Comparison of ENCODE assay signal across 8 cellular contexts in genomic region chr19:55385749-55386514, GRCh38. TPM values are rescaled to one million over a fixed set of nuclear protein-coding genes. Genes with fewer than 3 reads are reported as not detected.
A peak's percentile ranks its signal among the peaks of the same experiment; 100 is the strongest.
DNase-seq lines count a peak whose midpoint lies in the region; ATAC-seq and TF ChIP-seq lines count a peak whose summit lies in the region.

Gene RPL28 (plus strand): TSS chr19:55385932. CDS start chr19:55386358, 426 bp downstream.

- in situ Hi-C loops in KBM-7 (cut with MboI; ENCODE audit: low pct_unique_long_range_greater_than_20kb, low sequenced_read_pairs), result no loop called here

- no peaks in the 10 kb centered on the region for H3K27me3 ChIP-seq in fibroblast of lung (ENCODE audit: control insufficient read depth, insufficient read depth, low read length)
- H3K27me3 ChIP-seq in naive thymus-derived CD4-positive, alpha-beta T cell (ENCODE audit: control insufficient read depth in 2 of 2, insufficient read depth in 2 of 2, low read length in 2 of 2), result no peaks in the 10 kb centered on the region

- H3K9me3 Mint-ChIP-seq in naive thymus-derived CD4-positive, alpha-beta T cell, result peaks cover 0 to 8% (median 0%) of the 10 kb centered on the region in 11 donors

- CTCF ChIA-PET in naive thymus-derived CD4-positive, alpha-beta T cell (lab: Charles Lee), result no interaction called here

- TF ChIP-seq CTCF in fibroblast of lung (conservative IDR thresholded peaks at IDR 0.05 in 1 of 2, IDR thresholded peaks at IDR 0.05 in 1 of 2; ENCODE audit: low read depth in 1 of 2, low read length in 2 of 2), result no peak

- peaks cover 41 to 79% (median 70%) of the 10 kb centered on the region in 7 donors for H3K4me1 Mint-ChIP-seq in naive thymus-derived CD4-positive, alpha-beta T cell

- POLR2A ChIA-PET in naive thymus-derived CD4-positive, alpha-beta T cell (lab: Charles Lee), result interaction anchor here (0.6 to 7.3 kb wide), 9 partner anchors 13 to 1197 kb away, joined by 3 to 82 read pairs (median 6); partner anchors contain the start of genes HSPBP1, MBOAT7, UBE2S and ZNF628

- peak within 1 kb of the TSS; percentile 50 to 98 (median 88) for H3K4me3 ChIP-seq in fibroblast of lung (replicated peaks in 1 of 4; ENCODE audit: control extremely low read depth in 1 of 4, insufficient read depth in 1 of 4, low read depth in 3 of 4, low read length in 4 of 4)
- peak within 1 kb of the TSS; percentile 92 for H3K4me3 ChIP-seq in naive thymus-derived CD4-positive, alpha-beta T cell (ENCODE audit: low read length)

- H3K36me3 Mint-ChIP-seq in naive thymus-derived CD4-positive, alpha-beta T cell, result peaks cover 7 to 52% (median 19%) of the 10 kb centered on the region in 5 donors

- peak; percentile 71 for ATAC-seq in GM21619 (IDR thresholded peaks at IDR 0.05; ENCODE audit: unreplicated experiment)
- peak; percentile 89 for ATAC-seq in naive thymus-derived CD4-positive, alpha-beta T cell

- intact Hi-C loops in naive thymus-derived CD4-positive, alpha-beta T cell (cut with micrococcal nuclease), result loop anchor here (1.0 to 10.0 kb wide), 20 partner anchors 22 to 1519 kb away; partner anchors contain the start of genes HSPBP1 (in 2 of the 2), KMT5C (in 2 of the 2), PPP1R12C (in 2 of the 2) and PPP6R1 (in 2 of the 2)

- H3K27ac Mint-ChIP-seq in naive thymus-derived CD4-positive, alpha-beta T cell, result peak within 1 kb of the TSS; percentile 91 to 100 (median 99)

- H3K9ac ChIP-seq in fibroblast of lung (ENCODE audit: insufficient read depth, low read length), result peak within 1 kb of the TSS; percentile 75

- peak within 1 kb of the TSS; percentile 81 for H2AFZ ChIP-seq in fibroblast of lung (ENCODE audit: low read length)

- peaks cover 3% of the 10 kb centered on the region for H4K20me1 ChIP-seq in fibroblast of lung (ENCODE audit: control insufficient read depth, extremely low read depth, insufficient read depth, low read length)

- peak within 1 kb of the TSS; percentile 94 to 100 (median 100) for H3K4me3 Mint-ChIP-seq in naive thymus-derived CD4-positive, alpha-beta T cell

- peak within 1 kb of the TSS; percentile 94 for H3K4me2 ChIP-seq in fibroblast of lung (ENCODE audit: extremely low read depth, insufficient read depth, low read length)

- peak; percentile 99 for DNase-seq in DMS53 (lab: John Stamatoyannopoulos, UW)
- peak; percentile 99 for DNase-seq in KBM-7
- peak; percentile 99 for DNase-seq in RPMI8226
- peak; percentile 95 to 96 for DNase-seq in activated T-helper 1 cell treated with anti-CD3 and anti-CD28 coated beads, Interleukin-2, amount 50 U/mL, for 16 hours (ENCODE audit: low read depth in 1 of 2, low spot score in 1 of 2)
- peak; percentile 94 to 98 for DNase-seq in fibroblast of lung (ENCODE audit: low read depth in 2 of 2)
- DNase-seq in naive thymus-derived CD4-positive, alpha-beta T cell, result peak; percentile 92 to 99 (median 99)
- peak; percentile 97 to 100 (median 98) for DNase-seq in stimulated activated naive CD4-positive, alpha-beta T cell (lab: John Stamatoyannopoulos, UW)

- H3K79me2 ChIP-seq in fibroblast of lung (ENCODE audit: control insufficient read depth, insufficient read depth, low read length), result peaks cover 46% of the 10 kb centered on the region

- peaks cover 29% of the 10 kb centered on the region for H3K36me3 ChIP-seq in fibroblast of lung (ENCODE audit: control insufficient read depth, insufficient read depth, low read length)
- H3K36me3 ChIP-seq in naive thymus-derived CD4-positive, alpha-beta T cell (ENCODE audit: control insufficient read depth in 2 of 3, insufficient read depth in 3 of 3, low read length in 3 of 3), result peaks cover 0 to 50% (median 11%) of the 10 kb centered on the region in 3 experiments

- no peaks in the 10 kb centered on the region for H3K9me3 ChIP-seq in fibroblast of lung (ENCODE audit: control insufficient read depth, insufficient read depth, low read depth, low read length)
- H3K9me3 ChIP-seq in naive thymus-derived CD4-positive, alpha-beta T cell (ENCODE audit: control insufficient read depth in 2 of 3, low read length in 3 of 3), result no peaks in the 10 kb centered on the region

- peaks cover 19% of the 10 kb centered on the region for H3K4me1 ChIP-seq in fibroblast of lung (ENCODE audit: control insufficient read depth, extremely low read depth, insufficient read depth, low read length)
- peaks cover 45 to 53% of the 10 kb centered on the region in 2 donors for H3K4me1 ChIP-seq in naive thymus-derived CD4-positive, alpha-beta T cell (ENCODE audit: control insufficient read depth in 2 of 2, insufficient read depth in 2 of 2, low read length in 2 of 2)

- H3K27me3 Mint-ChIP-seq in naive thymus-derived CD4-positive, alpha-beta T cell, result peaks cover 0 to 3% (median 0%) of the 10 kb centered on the region in 5 donors

- H3K27ac ChIP-seq in fibroblast of lung (ENCODE audit: insufficient read depth, low read length), result peak within 1 kb of the TSS; percentile 87
- H3K27ac ChIP-seq in naive thymus-derived CD4-positive, alpha-beta T cell (ENCODE audit: low read depth, low read length), result peak within 1 kb of the TSS; percentile 91

RNA-seq across cellular contexts. Expression of gene RPL28, which starts in this region (rescaled TPM):
- 146 and 168 TPM in 2 replicates for total RNA-seq in fibroblast of lung
- polyA plus RNA-seq in fibroblast of lung, result 548 and 665 TPM in 2 replicates
- polyA plus RNA-seq in fibroblast of lung (2012), result 2,843 and 2,858 TPM in 2 replicates
- 715 and 824 TPM in 2 replicates for polyA minus RNA-seq in fibroblast of lung (ENCODE audit: low replicate concordance)
- 1,000 to 10,000 TPM; 2,549 to 3,799 (median 3,242) TPM for total RNA-seq in naive thymus-derived CD4-positive, alpha-beta T cell
- 1,000 to 10,000 TPM in 1 of 2 donors, 100 to 1,000 TPM in 1; 740 to 1,050 TPM for polyA plus RNA-seq in naive thymus-derived CD4-positive, alpha-beta T cell

Comparison
In these comparisons a context has a peak if more than half of its experiments do, and no peak if none do; other contexts are left out.
1. Peak in every context shown above with its lines: DNase-seq, ATAC-seq, H3K4me3 ChIP-seq and H3K27ac ChIP-seq.
2. RNA of gene RPL28 (total RNA-seq): 2,549 to 3,799 TPM in naive thymus-derived CD4-positive, alpha-beta T cell; 146 to 168 TPM in fibroblast of lung; every median in the first group is over 10 times any median in the second.